16 cellular contexts compared by ENCODE assay signal in the genomic region with DNA sequence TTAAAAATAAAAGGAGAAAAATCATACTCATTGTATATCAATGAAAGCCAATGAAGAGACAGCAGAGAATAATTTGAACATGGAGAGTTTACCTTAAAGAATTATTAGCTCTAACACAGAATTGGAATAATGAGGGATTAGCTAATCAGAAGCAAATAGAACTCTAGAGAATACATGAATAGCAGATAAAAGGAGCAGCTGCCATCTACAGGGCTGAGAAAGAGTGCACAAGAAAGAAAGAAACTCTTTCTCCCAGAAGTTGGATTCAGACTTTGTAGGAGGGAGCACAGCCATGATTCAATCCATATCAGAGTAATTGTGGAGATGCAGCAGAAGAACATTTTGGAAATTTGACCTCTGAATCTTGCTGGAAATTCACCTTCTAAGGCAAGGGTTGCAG.
A peak's percentile ranks its signal among the peaks of the same experiment; 100 is the strongest.
DNase-seq lines count a peak whose midpoint lies in the region; ATAC-seq, FAIRE-seq and TF ChIP-seq lines count a peak whose summit lies in the region.
"Had no signal": no experiment of that assay in that cellular context is flagged by ENCODE, and none has a peak within 500 bp of the region (broad histone marks: within the 10 kb centered on the region; RNA-seq: fewer than 3 reads in every experiment).

No MANE protein-coding gene starts in this region.

- ATAC-seq in left ventricle myocardium superior: no peak
- no peak for ATAC-seq in GM18867 (IDR thresholded peaks at IDR 0.05; ENCODE audit: unreplicated experiment)
- ATAC-seq: activated T-cell treated with anti-CD3 and anti-CD28 coated beads, Interleukin-2, amount 50 U/mL, for 72 hours had no signal

- FAIRE-seq in endothelial cell of umbilical vein (lab: Jason Lieb, UNC): no peak
- FAIRE-seq: GM19239 had no signal

- H3K27ac ChIP-seq in cardiac muscle cell: no peak overlapping the region
- no peak overlapping the region for H3K27ac ChIP-seq in endothelial cell of umbilical vein (ENCODE audit: insufficient read depth, low read depth, low read length)

- peak; percentile 34 for TF ChIP-seq CTCF in cardiac muscle cell (IDR thresholded peaks at IDR 0.05; ENCODE audit: low read depth, low read length)
- no peak for TF ChIP-seq CTCF in endothelial cell of umbilical vein (IDR thresholded peaks at IDR 0.05; ENCODE audit: extremely low read depth in 1 of 2, insufficient read depth in 1 of 2, low read depth in 1 of 2, low read length in 2 of 2)
- peak; percentile 30 for TF ChIP-seq CTCF in retinal pigment epithelial cell (conservative IDR thresholded peaks at IDR 0.05; ENCODE audit: low read depth, low read length)

- H3K9ac ChIP-seq in endothelial cell of umbilical vein (replicated peaks; ENCODE audit: extremely low read depth, insufficient read depth, low read length): no peak overlapping the region

- H3K4me1 ChIP-seq in cardiac muscle cell (ENCODE audit: low read depth) (no peaks in the 10 kb centered on the region), endothelial cell of umbilical vein (ENCODE audit: control insufficient read depth, extremely low read depth, insufficient read depth, low read length) (no peaks in the 10 kb centered on the region)

- peak; percentile 10 to 25 for DNase-seq in cardiac muscle cell (ENCODE audit: low read depth in 1 of 2, low spot score in 1 of 2)
- DNase-seq in left ventricle myocardium superior: no peak
- peak; percentile 5 for DNase-seq in NCI-H524 treated with DMSO at 0.1 percent for 48 hours (lab: John Stamatoyannopoulos, UW)
- DNase-seq in endothelial cell of umbilical vein (ENCODE audit: low read depth, low spot score): no peak
- no peak for DNase-seq in retinal pigment epithelial cell (ENCODE audit: low read depth)
- DNase-seq in NCI-H345 (lab: John Stamatoyannopoulos, UW): no peak
- DNase-seq in A172 (ENCODE audit: low spot score): no peak
- DNase-seq: activated CD4-positive, alpha-beta T cell treated with anti-CD3 and anti-CD28 coated beads for 4 hours; activated T-cell treated with anti-CD3 and anti-CD28 coated beads, Interleukin-2, amount 50 U/mL, for 72 hours; amygdala; immature natural killer cell; KBM-7; NCI-H187; stimulated activated CD4-positive, alpha-beta T cell treated with anti-CD3 and anti-CD28 coated beads, Interleukin-1b, Interleukin-23, amount 100 ng/mL, for 48 hours had no signal

- CTCF ChIA-PET in endothelial cell of umbilical vein (lab: Charles Lee): no interaction called here

- POLR2A ChIA-PET in endothelial cell of umbilical vein (lab: Charles Lee): no interaction called here

- H3K36me3 ChIP-seq in cardiac muscle cell (no peaks in the 10 kb centered on the region), endothelial cell of umbilical vein (ENCODE audit: control insufficient read depth in 2 of 2, extremely low read depth in 1 of 2, insufficient read depth in 2 of 2, low read length in 2 of 2) (no peaks in the 10 kb centered on the region)

- no peaks in the 10 kb centered on the region for H3K79me2 ChIP-seq in endothelial cell of umbilical vein (ENCODE audit: control insufficient read depth, insufficient read depth, low read length)

- no peak overlapping the region for H3K4me3 ChIP-seq in cardiac muscle cell
- H3K4me3 ChIP-seq in endothelial cell of umbilical vein (replicated peaks in 1 of 3; ENCODE audit: insufficient read depth in 1 of 3, low read depth in 1 of 3, low read length in 3 of 3): no peak overlapping the region
- H3K4me3 ChIP-seq in retinal pigment epithelial cell (ENCODE audit: low read length): no peak overlapping the region

- peak overlapping the region; percentile 36 for H2AFZ ChIP-seq in endothelial cell of umbilical vein (ENCODE audit: low read depth, low read length)

- TF ChIP-seq POLR2A in endothelial cell of umbilical vein (IDR thresholded peaks at IDR 0.05; ENCODE audit: low read depth, low read length): no peak

- H3K4me2 ChIP-seq in endothelial cell of umbilical vein (ENCODE audit: insufficient read depth, low read length): no peak overlapping the region

- dilution Hi-C loops in endothelial cell of umbilical vein (cut with MboI; ENCODE audit: extremely low pct_ligation_motif_present, low sequenced_read_pairs): no loop called here

- no peaks in the 10 kb centered on the region for H4K20me1 ChIP-seq in endothelial cell of umbilical vein (replicated peaks; ENCODE audit: control insufficient read depth, extremely low read depth, insufficient read depth, low read length)

- H3K9me3 ChIP-seq in cardiac muscle cell (ENCODE audit: low read depth) (no peaks in the 10 kb centered on the region), endothelial cell of umbilical vein (replicated peaks; ENCODE audit: control insufficient read depth, insufficient read depth, low read length) (no peaks in the 10 kb centered on the region)

- BruUV-seq in endothelial cell of umbilical vein (replicated peaks; lab: Mats Ljungman, UMichigan): no TSS peak

- no peaks in the 10 kb centered on the region for H3K9me1 ChIP-seq in endothelial cell of umbilical vein (replicated peaks; ENCODE audit: control insufficient read depth, extremely low read depth, insufficient read depth, low read length)

- H3K27me3 ChIP-seq in cardiac muscle cell (no peaks in the 10 kb centered on the region), endothelial cell of umbilical vein (ENCODE audit: control insufficient read depth in 2 of 2, insufficient read depth in 2 of 2, low read length in 2 of 2) (no peaks in the 10 kb centered on the region)

- intact Hi-C loops in left ventricle myocardium superior (cut with micrococcal nuclease): no loop called here
- intact Hi-C loops in endothelial cell of umbilical vein (cut with micrococcal nuclease): no loop called here

TF ChIP-seq in endothelial cell of umbilical vein, 7 proteins besides CTCF, POLR2A, EP300 and RAD21:
- TF ChIP-seq GATA2 (IDR thresholded peaks at IDR 0.05; ENCODE audit: insufficient read depth, insufficient read length, low read depth, low read length) (no peak), JUN (IDR thresholded peaks at IDR 0.05; ENCODE audit: borderline replicate concordance, insufficient read depth, insufficient read length, low read depth) (no peak), FOS (IDR thresholded peaks at IDR 0.05; ENCODE audit: borderline replicate concordance, insufficient read depth, low read length) (no peak), EZH2 (IDR thresholded peaks at IDR 0.05; ENCODE audit: borderline replicate concordance, low read depth, low read length, severe bottlenecking) (no peak), POLR2AphosphoS5 (IDR thresholded peaks at IDR 0.05; ENCODE audit: insufficient read depth, low read depth, low read length) (no peak), MYC (IDR thresholded peaks at IDR 0.05; ENCODE audit: low read depth, low read length) (no peak)
- TF ChIP-seq, protein P1, sequence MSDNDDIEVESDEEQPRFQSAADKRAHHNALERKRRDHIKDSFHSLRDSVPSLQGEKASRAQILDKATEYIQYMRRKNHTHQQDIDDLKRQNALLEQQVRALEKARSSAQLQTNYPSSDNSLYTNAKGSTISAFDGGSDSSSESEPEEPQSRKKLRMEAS (IDR thresholded peaks at IDR 0.05; ENCODE audit: insufficient read depth, insufficient read length): no peak
TF ChIP-seq in endothelial cell of umbilical vein: peak in this region for 0.

Comparison
In these comparisons a context has a peak if more than half of its experiments do, and no peak if none do; other contexts are left out.
1. DNase-seq: peak in cardiac muscle cell (2 of 2) and NCI-H524 treated with DMSO at 0.1 percent for 48 hours (single experiment); none in left ventricle myocardium superior (single experiment), endothelial cell of umbilical vein (single experiment), retinal pigment epithelial cell (single experiment), NCI-H345 (single experiment) and A172 (single experiment).
2. CTCF ChIP-seq: peak in cardiac muscle cell (single experiment) and retinal pigment epithelial cell (single experiment); none in endothelial cell of umbilical vein (0 of 2).